1 cellular context compared by ENCODE assay signal in the genomic region with DNA sequence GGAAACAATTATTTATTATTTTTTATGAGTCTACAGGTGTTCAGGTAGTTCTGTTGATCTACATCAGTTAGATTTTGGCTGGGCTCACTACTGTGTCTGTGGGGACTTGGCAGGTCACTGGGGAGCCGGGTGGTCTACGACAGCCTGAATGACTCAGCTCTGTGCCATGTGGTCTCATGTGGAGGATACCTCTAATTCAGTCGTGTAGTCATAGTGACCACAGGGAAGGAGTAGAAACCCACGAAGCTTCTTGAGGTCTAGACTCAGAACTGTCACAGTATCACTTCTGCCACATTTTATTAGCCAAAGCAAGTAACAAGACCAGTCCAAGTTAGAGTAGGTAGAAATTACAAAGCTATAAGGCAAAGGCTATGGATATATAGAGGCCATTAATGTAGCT.
TF ChIP-seq lines count a peak whose summit lies in the region.

No MANE protein-coding gene starts in this region.

TF ChIP-seq in GM12878, 131 proteins besides CTCF, POLR2A, EP300 and RAD21 (continued from another document):
- TF ChIP-seq SKIL (IDR thresholded peaks at IDR 0.05; ENCODE audit: low read depth, poor library complexity, severe bottlenecking) (peak; percentile 83), POU2F2 (IDR thresholded peaks at IDR 0.05; ENCODE audit: borderline replicate concordance, low read depth, low read length) (0 out of 3 replicates have a peak, but pooled peaks have one; percentile 45), CBFB (IDR thresholded peaks at IDR 0.05; ENCODE audit: low read depth) (peak; percentile 63; the same call in 1 of the 2 replicates), RUNX3 (IDR thresholded peaks at IDR 0.05; ENCODE audit: low read length) (peak; percentile 91), SPI1 (IDR thresholded peaks at IDR 0.05; ENCODE audit: borderline replicate concordance, insufficient read depth, low read depth, low read length) (peak; percentile 49; the same call in 1 of the 2 replicates), TCF12 (IDR thresholded peaks at IDR 0.05; ENCODE audit: low read depth, low read length) (peak; percentile 30; the same call in 1 of the 2 replicates), DPF2 (IDR thresholded peaks at IDR 0.05) (peak; percentile 36; the same call in 1 of the 2 replicates), CREM (IDR thresholded peaks at IDR 0.05; ENCODE audit: low read depth) (no peak; the same call in 1 of the 2 replicates), NFIC (IDR thresholded peaks at IDR 0.05; ENCODE audit: low read depth, low read length) (0 out of 2 replicates have a peak, but pooled peaks have one; percentile 33), ATF2 (IDR thresholded peaks at IDR 0.05; ENCODE audit: low read length) (peak; percentile 46; the same call in 1 of the 2 replicates), BCL11A (IDR thresholded peaks at IDR 0.05; ENCODE audit: low read depth, low read length) (peak; percentile 88), RBBP5 (conservative IDR thresholded peaks at IDR 0.05) (no peak), PAX5 (IDR thresholded peaks at IDR 0.05; ENCODE audit: borderline replicate concordance, low read depth, low read length) (peak; percentile 86; the same call in 1 of the 2 replicates), MYB (IDR thresholded peaks at IDR 0.05; ENCODE audit: borderline replicate concordance, low read depth, low read length) (no peak)
- TF ChIP-seq, protein P1, sequence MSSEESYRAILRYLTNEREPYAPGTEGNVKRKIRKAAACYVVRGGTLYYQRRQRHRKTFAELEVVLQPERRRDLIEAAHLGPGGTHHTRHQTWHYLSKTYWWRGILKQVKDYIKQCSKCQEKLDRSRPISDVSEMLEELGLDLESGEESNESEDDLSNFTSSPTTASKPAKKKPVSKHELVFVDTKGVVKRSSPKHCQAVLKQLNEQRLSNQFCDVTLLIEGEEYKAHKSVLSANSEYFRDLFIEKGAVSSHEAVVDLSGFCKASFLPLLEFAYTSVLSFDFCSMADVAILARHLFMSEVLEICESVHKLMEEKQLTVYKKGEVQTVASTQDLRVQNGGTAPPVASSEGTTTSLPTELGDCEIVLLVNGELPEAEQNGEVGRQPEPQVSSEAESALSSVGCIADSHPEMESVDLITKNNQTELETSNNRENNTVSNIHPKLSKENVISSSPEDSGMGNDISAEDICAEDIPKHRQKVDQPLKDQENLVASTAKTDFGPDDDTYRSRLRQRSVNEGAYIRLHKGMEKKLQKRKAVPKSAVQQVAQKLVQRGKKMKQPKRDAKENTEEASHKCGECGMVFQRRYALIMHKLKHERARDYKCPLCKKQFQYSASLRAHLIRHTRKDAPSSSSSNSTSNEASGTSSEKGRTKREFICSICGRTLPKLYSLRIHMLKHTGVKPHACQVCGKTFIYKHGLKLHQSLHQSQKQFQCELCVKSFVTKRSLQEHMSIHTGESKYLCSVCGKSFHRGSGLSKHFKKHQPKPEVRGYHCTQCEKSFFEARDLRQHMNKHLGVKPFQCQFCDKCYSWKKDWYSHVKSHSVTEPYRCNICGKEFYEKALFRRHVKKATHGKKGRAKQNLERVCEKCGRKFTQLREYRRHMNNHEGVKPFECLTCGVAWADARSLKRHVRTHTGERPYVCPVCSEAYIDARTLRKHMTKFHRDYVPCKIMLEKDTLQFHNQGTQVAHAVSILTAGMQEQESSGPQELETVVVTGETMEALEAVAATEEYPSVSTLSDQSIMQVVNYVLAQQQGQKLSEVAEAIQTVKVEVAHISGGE (CRISPR knock-in tag; IDR thresholded peaks at IDR 0.05) = no peak
